ENCODE assay signal across 24 cellular contexts in the genomic region with DNA sequence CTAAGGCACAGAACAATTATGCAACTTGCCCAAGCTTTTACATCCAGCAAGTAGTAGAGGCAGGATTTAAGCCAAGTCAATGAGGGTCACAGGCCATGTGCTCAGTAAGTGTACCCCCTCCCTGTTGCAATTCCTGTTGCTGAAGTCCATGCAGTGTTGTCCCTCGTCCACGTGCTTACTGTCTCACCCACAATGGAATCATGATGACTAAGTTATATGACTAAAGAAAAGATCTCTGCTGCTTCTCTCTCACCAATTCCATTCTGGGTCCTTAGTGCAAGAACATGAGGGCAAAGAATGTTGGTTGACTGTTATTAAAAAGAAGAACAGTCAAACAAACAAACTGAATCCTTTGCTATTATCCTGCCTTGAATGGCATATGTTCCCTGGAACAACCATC.
DNase-seq lines count a peak whose midpoint lies in the region; ATAC-seq, FAIRE-seq and TF ChIP-seq lines count a peak whose summit lies in the region.
"Had no signal": no experiment of that assay in that cellular context is flagged by ENCODE, and none has a peak within 500 bp of the region (broad histone marks: within the 10 kb centered on the region; RNA-seq: fewer than 3 reads in every experiment).

No MANE protein-coding gene starts in this region.

- H3K4me1 Mint-ChIP-seq in stimulated activated effector memory CD8-positive, alpha-beta T cell treated with anti-CD3 and anti-CD28 coated beads, Interleukin-12 subunit alpha, Interleukin-12 subunit beta, amount 100 ng/mL, for 72 hours = no peaks in the 10 kb centered on the region
- H3K4me1 Mint-ChIP-seq: activated B cell treated with CpG ODN at 0.5 μM for 24 hours, T-cell had no signal

- intact Hi-C loops in IMR-90 (cut with micrococcal nuclease) = no loop called here

- H3K4me2 ChIP-seq in IMR-90 (ENCODE audit: low read depth, low read length) (no peak overlapping the region), keratinocyte (ENCODE audit: control insufficient read depth, extremely low read depth, insufficient read depth, low read depth, low read length) (no peak overlapping the region)

- no peak overlapping the region for H3K18ac ChIP-seq in IMR-90 (ENCODE audit: low read depth, low read length)

- H2AK9ac ChIP-seq in IMR-90 (replicated peaks; ENCODE audit: low read depth, low read length, poor library complexity) = no peak overlapping the region

- no peak overlapping the region for H2BK20ac ChIP-seq in IMR-90 (ENCODE audit: low read depth, low read length)

- in situ Hi-C loops in IMR-90 (cut with MboI; ENCODE audit: low sequenced_read_pairs) = no loop called here

- no peak for TF ChIP-seq POLR2A in IMR-90 (IDR thresholded peaks at IDR 0.05; ENCODE audit: low read depth, low read length)

- no peak overlapping the region for H3K23ac ChIP-seq in IMR-90 (ENCODE audit: low read depth, low read length)

- H3K9me3 Mint-ChIP-seq in stimulated activated effector memory CD8-positive, alpha-beta T cell treated with anti-CD3 and anti-CD28 coated beads, Interleukin-12 subunit alpha, Interleukin-12 subunit beta, amount 100 ng/mL, for 72 hours = no peaks in the 10 kb centered on the region
- H3K9me3 Mint-ChIP-seq: activated B cell treated with CpG ODN at 0.5 μM for 24 hours, T-cell had no signal

- DNase-seq in A172 (ENCODE audit: low spot score) (peak; percentile 18), IMR-90 (peak; percentile 62), choroid plexus epithelial cell (ENCODE audit: low read depth) (peak; percentile 72), keratinocyte (ENCODE audit: low read depth, low spot score) (no peak), HuH-7.5 (ENCODE audit: low spot score) (no peak), DMS 273 (lab: John Stamatoyannopoulos, UW; ENCODE audit: unreplicated experiment) (no peak), NCI-H748 treated with DMSO at 0.1 percent for 48 hours (lab: John Stamatoyannopoulos, UW) (no peak)
- no peak for DNase-seq in stimulated activated effector memory CD8-positive, alpha-beta T cell treated with anti-CD3 and anti-CD28 coated beads, Interleukin-12 subunit alpha, Interleukin-12 subunit beta, amount 100 ng/mL, for 72 hours (ENCODE audit: low spot score in 2 of 2)
- DNase-seq: 8988T; activated B cell treated with CpG ODN at 0.5 μM for 24 hours; activated gamma-delta T cell; anterior cingulate cortex; CD4-positive, CD25-positive, alpha-beta regulatory T cell; cortex of kidney; DMS79 treated with DMSO at 0.1 percent for 48 hours; left ventricle myocardium superior; NCI-H1105; NCI-H2171; posterior cingulate gyrus; stimulated activated naive CD4-positive, alpha-beta T cell; T-cell; transverse colon had no signal

- H2AFZ ChIP-seq in IMR-90 (replicated peaks; ENCODE audit: low read length, poor library complexity) = no peak overlapping the region
- H2AFZ ChIP-seq in keratinocyte (ENCODE audit: control insufficient read depth, low read length) = no peak overlapping the region

- H4K20me1 ChIP-seq in IMR-90 (ENCODE audit: insufficient read depth, low read length) = no peaks in the 10 kb centered on the region
- H4K20me1 ChIP-seq in keratinocyte (ENCODE audit: control insufficient read depth, extremely low read depth, insufficient read depth, low read length) = no peaks in the 10 kb centered on the region

- no peak overlapping the region for H2AK5ac ChIP-seq in IMR-90 (ENCODE audit: low read depth, low read length)

- TF ChIP-seq CTCF in IMR-90 (conservative IDR thresholded peaks at IDR 0.05; ENCODE audit: low read depth, low read length) (no peak), choroid plexus epithelial cell (conservative IDR thresholded peaks at IDR 0.05; ENCODE audit: low read depth, low read length) (no peak), keratinocyte (optimal IDR thresholded peaks at IDR 0.05 in 1 of 3, IDR thresholded peaks at IDR 0.05 in 1 of 3, conservative IDR thresholded peaks at IDR 0.05 in 1 of 3; ENCODE audit: extremely low read depth in 1 of 3, insufficient read depth in 2 of 3, low read length in 3 of 3) (no peak)

- peaks cover 2% of the 10 kb centered on the region; the same call in 1 of the 2 replicates for H3K4me1 ChIP-seq in IMR-90 (ENCODE audit: control insufficient read depth, insufficient read depth, low read length)
- H3K4me1 ChIP-seq in keratinocyte (ENCODE audit: control insufficient read depth, extremely low read depth, insufficient read depth, low read length) = no peaks in the 10 kb centered on the region
- H3K4me1 ChIP-seq: transverse colon had no signal

- H3K36me3 ChIP-seq in IMR-90 (ENCODE audit: control insufficient read depth, insufficient read depth, low read length) (no peaks in the 10 kb centered on the region), keratinocyte (ENCODE audit: control insufficient read depth in 2 of 2, extremely low read depth in 1 of 2, insufficient read depth in 2 of 2, low read length in 2 of 2) (no peaks in the 10 kb centered on the region)
- H3K36me3 ChIP-seq: transverse colon had no signal

- FAIRE-seq in keratinocyte (lab: Jason Lieb, UNC) = peak; percentile 56
- FAIRE-seq: K562 had no signal

- H3K36me3 Mint-ChIP-seq in stimulated activated effector memory CD8-positive, alpha-beta T cell treated with anti-CD3 and anti-CD28 coated beads, Interleukin-12 subunit alpha, Interleukin-12 subunit beta, amount 100 ng/mL, for 72 hours = no peaks in the 10 kb centered on the region
- H3K36me3 Mint-ChIP-seq: CD4-positive, CD25-positive, alpha-beta regulatory T cell; T-cell had no signal

- ATAC-seq in IMR-90 (ENCODE audit: low read depth) = no peak
- ATAC-seq in stimulated activated effector memory CD8-positive, alpha-beta T cell treated with anti-CD3 and anti-CD28 coated beads, Interleukin-12 subunit alpha, Interleukin-12 subunit beta, amount 100 ng/mL, for 72 hours = no peak
- ATAC-seq: esophagus mucosa, K562, left ventricle myocardium superior, T-cell had no signal

- dilution Hi-C loops in IMR-90 (cut with HindIII; ENCODE audit: low sequenced_read_pairs, unreplicated experiment) = no loop called here
- dilution Hi-C loops in keratinocyte (cut with MboI; ENCODE audit: extremely low pct_ligation_motif_present, low sequenced_read_pairs) = no loop called here

- H4K91ac ChIP-seq in IMR-90 (ENCODE audit: insufficient read depth, low read depth, low read length) = no peak overlapping the region

- no peak overlapping the region for H3K56ac ChIP-seq in IMR-90 (ENCODE audit: extremely low read depth, insufficient read depth, low read length)

- H4K8ac ChIP-seq in IMR-90 (ENCODE audit: low read depth in 2 of 2, low read length in 2 of 2) = no peak overlapping the region

- H4K5ac ChIP-seq in IMR-90 (ENCODE audit: low read depth, low read length) = no peak overlapping the region

- no peak overlapping the region for H3K14ac ChIP-seq in IMR-90 (replicated peaks; ENCODE audit: low read depth, low read length)

- H3K9me1 ChIP-seq in IMR-90 (ENCODE audit: insufficient read depth, low read length) (no peaks in the 10 kb centered on the region), keratinocyte (ENCODE audit: control insufficient read depth, extremely low read depth, insufficient read depth, low read length) (no peaks in the 10 kb centered on the region)

- POLR2A ChIA-PET in IMR-90 (lab: Charles Lee; ENCODE audit: unreplicated experiment) = no interaction called here

- H3K79me2 ChIP-seq in keratinocyte (ENCODE audit: control insufficient read depth, insufficient read depth, low read length) = no peaks in the 10 kb centered on the region

- WGBS in IMR-90 (ENCODE audit: extremely low coverage in 2 of 2, insufficient read length in 1 of 2), 2 experiments = no CpG with 5 or more reads among the region's 2 CpGs

- H3K27ac Mint-ChIP-seq in stimulated activated effector memory CD8-positive, alpha-beta T cell treated with anti-CD3 and anti-CD28 coated beads, Interleukin-12 subunit alpha, Interleukin-12 subunit beta, amount 100 ng/mL, for 72 hours = no peak overlapping the region
- H3K27ac Mint-ChIP-seq: activated B cell treated with CpG ODN at 0.5 μM for 24 hours; CD4-positive, CD25-positive, alpha-beta regulatory T cell; T-cell had no signal

- no peak overlapping the region for H3K4me3 Mint-ChIP-seq in stimulated activated effector memory CD8-positive, alpha-beta T cell treated with anti-CD3 and anti-CD28 coated beads, Interleukin-12 subunit alpha, Interleukin-12 subunit beta, amount 100 ng/mL, for 72 hours
- H3K4me3 Mint-ChIP-seq: activated B cell treated with CpG ODN at 0.5 μM for 24 hours; CD4-positive, CD25-positive, alpha-beta regulatory T cell; T-cell had no signal

- H3K9ac ChIP-seq in IMR-90 (ENCODE audit: low read depth, low read length) = no peak overlapping the region
- H3K9ac ChIP-seq in keratinocyte (ENCODE audit: control insufficient read depth, extremely low read depth, insufficient read depth, low read length) = no peak overlapping the region

- H2BK120ac ChIP-seq in IMR-90 (ENCODE audit: low read depth, low read length) = no peak overlapping the region

- no peak overlapping the region for H3K27ac ChIP-seq in IMR-90 (ENCODE audit: insufficient read depth, low read length)
- H3K27ac ChIP-seq in keratinocyte (ENCODE audit: control insufficient read depth, insufficient read depth, low read length) = no peak overlapping the region
- H3K27ac ChIP-seq: transverse colon had no signal

- no peak overlapping the region for H3K4ac ChIP-seq in IMR-90 (ENCODE audit: low read depth, low read length)

- H3K4me3 ChIP-seq in IMR-90 (ENCODE audit: insufficient read depth, low read depth, low read length) (no peak overlapping the region), choroid plexus epithelial cell (ENCODE audit: low read depth, low read length) (no peak overlapping the region), keratinocyte (ENCODE audit: control insufficient read depth in 2 of 3, extremely low read depth in 1 of 3, insufficient read depth in 2 of 3, low read depth in 1 of 3, low read length in 3 of 3) (no peak overlapping the region)
- H3K4me3 ChIP-seq: K562, transverse colon had no signal

- H3K79me1 ChIP-seq in IMR-90 (ENCODE audit: low read depth in 1 of 2, low read length in 2 of 2) = no peaks in the 10 kb centered on the region

- TF ChIP-seq RAD21 in IMR-90 (IDR thresholded peaks at IDR 0.05; ENCODE audit: low read length) = no peak

- no TSS peak for BruUV-seq in IMR-90 (replicated peaks; lab: Mats Ljungman, UMichigan)

- H3K9me3 ChIP-seq in IMR-90 (ENCODE audit: control insufficient read depth, insufficient read depth, low read length) = no peaks in the 10 kb centered on the region
- no peaks in the 10 kb centered on the region for H3K9me3 ChIP-seq in keratinocyte (ENCODE audit: control insufficient read depth, low read depth, low read length)
- H3K9me3 ChIP-seq: transverse colon had no signal

- no peak overlapping the region for H2BK5ac ChIP-seq in IMR-90 (ENCODE audit: low read depth, low read length, poor library complexity, severe bottlenecking)

- CTCF ChIA-PET in IMR-90 (lab: Yijun Ruan, JAX) = no interaction called here

- H3K27me3 ChIP-seq in IMR-90 (ENCODE audit: control insufficient read depth, insufficient read depth, low read length) (no peaks in the 10 kb centered on the region), keratinocyte (ENCODE audit: control insufficient read depth, extremely low read depth, insufficient read depth, low read length) (no peaks in the 10 kb centered on the region)
- H3K27me3 ChIP-seq: transverse colon had no signal

- H2BK15ac ChIP-seq in IMR-90 (ENCODE audit: low read depth, low read length) = no peak overlapping the region

TF ChIP-seq in IMR-90, 13 proteins besides CTCF, POLR2A, EP300 and RAD21 (continues in another document):
- no peak for TF ChIP-seq CHD1 (IDR thresholded peaks at IDR 0.05; ENCODE audit: low read depth, low read length)

Comparison
In these comparisons a context has a peak if more than half of its experiments do, and no peak if none do; other contexts are left out.
1. DNase-seq: peak in A172 (single experiment), IMR-90 (single experiment) and choroid plexus epithelial cell (single experiment); none in keratinocyte (single experiment), HuH-7.5 (single experiment), DMS 273 (single experiment), NCI-H748 treated with DMSO at 0.1 percent for 48 hours (single experiment) and stimulated activated effector memory CD8-positive, alpha-beta T cell treated with anti-CD3 and anti-CD28 coated beads, Interleukin-12 subunit alpha, Interleukin-12 subunit beta, amount 100 ng/mL, for 72 hours (0 of 2).